ENCODE assay signal across 8 cellular contexts in the genomic region with DNA sequence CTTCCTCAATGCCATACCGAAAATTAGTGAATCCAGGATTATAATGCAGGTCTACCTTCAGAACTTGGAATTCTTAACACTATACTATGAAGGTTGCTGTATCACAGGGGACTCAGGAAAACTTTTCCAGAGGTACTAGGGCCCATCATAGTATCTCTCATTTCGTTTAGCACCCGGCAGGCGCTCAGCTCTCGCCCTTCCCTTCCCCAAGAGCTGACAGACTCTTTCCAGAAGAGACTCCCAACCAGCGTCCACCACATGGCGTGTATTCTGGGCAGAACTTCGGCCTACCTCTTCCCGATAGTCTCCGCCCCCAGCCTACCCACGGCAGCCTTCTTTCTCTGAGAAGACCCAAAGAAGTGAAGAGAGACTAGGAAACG. TPM values are rescaled to one million over a fixed set of nuclear protein-coding genes. Genes with fewer than 3 reads are reported as not detected.
DNase-seq lines count a peak whose midpoint lies in the region; ATAC-seq and TF ChIP-seq lines count a peak whose summit lies in the region.

No MANE protein-coding gene starts in this region.

- 0 out of 2 replicates have a peak, but pooled peaks cover 4% of the 10 kb centered on the region for H3F3A ChIP-seq in GM23338 (replicated peaks; ENCODE audit: low read depth)

- peaks cover 22% of the 10 kb centered on the region for H3K4me1 Mint-ChIP-seq in GM23338

- H3K4me3 Mint-ChIP-seq in GM23338 = peak overlapping the region; percentile 95

- H3K4me3 ChIP-seq in GM23338 = peak overlapping the region; percentile 87
- H3K4me3 ChIP-seq in WI38 (ENCODE audit: low read depth, low read length) = peak overlapping the region; percentile 94
- H3K4me3 ChIP-seq in retinal pigment epithelial cell (ENCODE audit: low read length) = peak overlapping the region; percentile 81

- H3K4me1 ChIP-seq in GM23338 (ENCODE audit: insufficient read depth) = peaks cover 19% of the 10 kb centered on the region

- peak overlapping the region; percentile 97 for H3K27ac ChIP-seq in C4-2B
- H3K27ac ChIP-seq in GM23338 (ENCODE audit: low read depth) = peak overlapping the region; percentile 99

- no peaks in the 10 kb centered on the region for H4K20me1 ChIP-seq in GM23338 (replicated peaks; ENCODE audit: insufficient read depth)

- H3K36me3 Mint-ChIP-seq in GM23338 (ENCODE audit: low read depth) = peaks cover 25% of the 10 kb centered on the region

- H3K4me2 ChIP-seq in GM23338 = peak overlapping the region; percentile 100

- peak overlapping the region; percentile 99 for H3K27ac Mint-ChIP-seq in GM23338

- no peak for TF ChIP-seq POLR2A in GM18505 (IDR thresholded peaks at IDR 0.05; ENCODE audit: borderline replicate concordance, extremely low read depth, insufficient read depth, insufficient read length)

- H3K27me3 ChIP-seq in GM23338 (ENCODE audit: insufficient read depth) = no peaks in the 10 kb centered on the region

- H3K27me3 Mint-ChIP-seq in GM23338 (ENCODE audit: insufficient read depth, low read depth, poor library complexity) = peaks cover 5% of the 10 kb centered on the region

- peak overlapping the region; percentile 100 for H2AFZ ChIP-seq in GM23338

- H3K9me3 Mint-ChIP-seq in GM23338 = no peaks in the 10 kb centered on the region

- DNase-seq in GM23338 (ENCODE audit: low spot score) = no peak
- peak; percentile 80 for DNase-seq in cardiac septum (ENCODE audit: low spot score)
- peak; percentile 18 for DNase-seq in retinal pigment epithelial cell (ENCODE audit: low read depth)
- DNase-seq in NCI-H2171 (lab: John Stamatoyannopoulos, UW) = no peak
- no peak for DNase-seq in activated effector memory CD4-positive, alpha-beta T cell treated with Interleukin-2 at 50 U/mL for 16 hours

- intact Hi-C loops in cardiac septum (cut with DNase I) = loop anchor here (5.0 kb wide), 2 partner anchors 33 to 307 kb away; partner anchors contain the start of gene IARS1

- ATAC-seq in GM23338 (peak; percentile 39), GM18505 (IDR thresholded peaks at IDR 0.05; ENCODE audit: unreplicated experiment) (no peak)

- peaks cover 25% of the 10 kb centered on the region for H3K36me3 ChIP-seq in GM23338 (ENCODE audit: insufficient read depth)

- no peak for TF ChIP-seq CTCF in C4-2B (conservative IDR thresholded peaks at IDR 0.05)
- TF ChIP-seq CTCF in GM23338 (conservative IDR thresholded peaks at IDR 0.05; ENCODE audit: low read depth in 2 of 2) = no peak
- no peak for TF ChIP-seq CTCF in WI38 (IDR thresholded peaks at IDR 0.05; ENCODE audit: low read depth, low read length)
- no peak for TF ChIP-seq CTCF in retinal pigment epithelial cell (conservative IDR thresholded peaks at IDR 0.05; ENCODE audit: low read depth, low read length)

- H3K79me2 ChIP-seq in GM23338 (replicated peaks; ENCODE audit: insufficient read depth) = peaks cover 32% of the 10 kb centered on the region

- H3K9me2 ChIP-seq in GM23338 (ENCODE audit: insufficient read depth) = no peaks in the 10 kb centered on the region

TF ChIP-seq in GM23338, 12 proteins besides CTCF, POLR2A, EP300 and RAD21:
- TF ChIP-seq JUNB (IDR thresholded peaks at IDR 0.05; ENCODE audit: unreplicated experiment) (no peak), ZNF114 (CRISPR knock-in tag; IDR thresholded peaks at IDR 0.05) (no peak), ZNF331 (CRISPR knock-in tag; IDR thresholded peaks at IDR 0.05; ENCODE audit: low read depth) (no peak), NANOG (IDR thresholded peaks at IDR 0.05; ENCODE audit: borderline replicate concordance) (no peak), EZH2phosphoT487 (IDR thresholded peaks at IDR 0.05; ENCODE audit: unreplicated experiment) (no peak), EZH2 (IDR thresholded peaks at IDR 0.05; ENCODE audit: low read depth, unreplicated experiment) (no peak), CREB1 (CRISPR knock-in tag; IDR thresholded peaks at IDR 0.05; ENCODE audit: low read depth) (no peak), ZNF462 (CRISPR knock-in tag; IDR thresholded peaks at IDR 0.05) (no peak), POLR2AphosphoS5 (IDR thresholded peaks at IDR 0.05; ENCODE audit: low read depth) (no peak)

RNA-seq across cellular contexts. Expression of gene NOL8, which starts 0.3 kb away (rescaled TPM):
- 26.0 and 26.6 TPM in 2 replicates for total RNA-seq in GM23338 (2014; rRNA removed; shearing (Covaris generic))
- polyA plus RNA-seq in GM23338 (2016; fragmentation: Nextera tagmentation; extraction: Ambion mirVana) = 34.1 and 42.7 TPM in 2 replicates
- total RNA-seq in cardiac septum = 15.6 TPM

RNA-seq across cellular contexts. Expression of gene CENPP, which starts 0.9 kb away (rescaled TPM):
- total RNA-seq in GM23338 (2014; rRNA removed; shearing (Covaris generic)) = 12.5 and 12.6 TPM in 2 replicates
- 8.9 and 11.0 TPM in 2 replicates for polyA plus RNA-seq in GM23338 (2016; fragmentation: Nextera tagmentation; extraction: Ambion mirVana)
- 3.5 TPM for total RNA-seq in cardiac septum

RNA-seq across cellular contexts. Expression of gene IARS1, which starts 31.4 kb away (rescaled TPM):
- total RNA-seq in GM23338 (2014; rRNA removed; shearing (Covaris generic)) = 279 and 310 TPM in 2 replicates
- 94.6 and 105 TPM in 2 replicates for polyA plus RNA-seq in GM23338 (2016; fragmentation: Nextera tagmentation; extraction: Ambion mirVana)
- 69.5 TPM for total RNA-seq in cardiac septum

Comparison
In these comparisons a context has a peak if more than half of its experiments do, and no peak if none do; other contexts are left out.
1. DNase-seq: peak in cardiac septum (single experiment) and retinal pigment epithelial cell (single experiment); none in GM23338 (single experiment), NCI-H2171 (single experiment) and activated effector memory CD4-positive, alpha-beta T cell treated with Interleukin-2 at 50 U/mL for 16 hours (single experiment).
2. Peak in every context shown above with its lines, with median percentiles within 50 percentile points of each other: H3K4me3 ChIP-seq.